ENCODE assay signal across 1 cellular context in genomic region chr11:90737328-90738050, GRCh38.
TF ChIP-seq lines count a peak whose summit lies in the region.

No MANE protein-coding gene starts in this region.

TF ChIP-seq in WTC11, 78 proteins besides CTCF, POLR2A, EP300 and RAD21 (continued from another document):
- TF ChIP-seq ATF2 (CRISPR knock-in tag; IDR thresholded peaks at IDR 0.05; ENCODE audit: borderline replicate concordance, low read depth) (no peak), PRDM15 (CRISPR knock-in tag; IDR thresholded peaks at IDR 0.05) (no peak), ZNF396 (CRISPR knock-in tag; IDR thresholded peaks at IDR 0.05; ENCODE audit: borderline replicate concordance) (no peak)
